In the genomic region with DNA sequence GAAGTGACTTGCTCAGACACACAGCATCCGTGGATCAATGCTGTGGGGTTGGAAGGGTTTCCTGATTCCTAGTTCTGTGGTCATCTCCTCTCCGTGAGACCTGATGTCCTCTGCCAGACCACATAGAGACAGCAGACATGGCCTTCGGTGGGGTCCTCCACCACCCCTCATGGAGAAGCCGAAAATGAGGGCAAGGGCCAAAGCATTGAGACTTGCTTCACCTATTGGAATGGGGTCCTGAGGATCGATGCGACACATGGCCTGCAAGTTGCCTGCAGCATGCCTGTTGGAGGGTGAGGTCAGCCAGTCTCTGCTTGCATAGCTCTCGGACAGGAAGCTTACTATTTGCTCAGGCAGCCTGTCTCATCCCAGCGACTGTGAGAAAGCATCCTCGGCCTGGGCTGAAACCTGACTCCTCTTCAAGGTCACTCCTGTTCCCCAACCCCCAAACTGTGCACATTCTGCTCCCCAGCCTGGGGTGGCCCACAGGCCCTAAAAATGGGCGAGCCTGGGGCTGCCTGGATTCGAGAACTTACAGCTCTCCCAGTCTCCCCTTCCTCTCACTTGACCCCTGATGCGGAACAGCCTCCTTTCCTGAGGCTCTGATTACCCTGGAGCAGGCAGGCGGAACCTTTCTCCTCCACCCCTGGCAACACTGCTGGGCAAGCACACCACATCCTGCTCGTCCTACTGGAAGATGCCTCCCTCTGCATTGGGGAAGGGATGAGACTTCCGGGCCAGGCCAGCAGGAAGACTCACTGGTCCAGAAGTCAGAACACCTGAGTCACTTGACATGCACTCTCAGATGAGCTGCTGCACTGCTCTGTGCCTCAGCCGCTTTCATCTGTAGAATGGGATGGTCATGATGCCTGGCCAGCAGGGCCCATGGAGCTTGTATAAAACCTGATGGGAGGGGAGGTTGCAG, we compare ENCODE assay signal across 12 cellular contexts.
DNase-seq lines count a peak whose midpoint lies in the region; ATAC-seq, FAIRE-seq and TF ChIP-seq lines count a peak whose summit lies in the region.
"Had no signal": no experiment of that assay in that cellular context is flagged by ENCODE, and none has a peak within 500 bp of the region (broad histone marks: within the 10 kb centered on the region; RNA-seq: fewer than 3 reads in every experiment).

No MANE protein-coding gene starts in this region.

- H3K36me3 ChIP-seq in astrocyte (ENCODE audit: insufficient read depth, low read length): no peaks in the 10 kb centered on the region
- H3K36me3 ChIP-seq: neutrophil had no signal

- peak overlapping the region; percentile 41 for H3K4me2 ChIP-seq in astrocyte (ENCODE audit: low read length)

- H3K9me3 Mint-ChIP-seq in astrocyte (ENCODE audit: unreplicated experiment): peaks cover 2% of the 10 kb centered on the region
- H3K9me3 Mint-ChIP-seq in effector memory CD8-positive, alpha-beta T cell: no peaks in the 10 kb centered on the region
- H3K9me3 Mint-ChIP-seq: stimulated activated naive CD8-positive, alpha-beta T cell treated with anti-CD3 and anti-CD28 coated beads, Interleukin-15, Interleukin-2, amounts not matched to agents 100 ng/mL and 50 ng/mL, for 24 hours had no signal

- no peaks in the 10 kb centered on the region for H3K27me3 ChIP-seq in astrocyte (ENCODE audit: insufficient read depth, low read length)
- H3K27me3 ChIP-seq: neutrophil had no signal

- no peaks in the 10 kb centered on the region for H3K9me3 ChIP-seq in astrocyte (ENCODE audit: insufficient read depth, low read depth, low read length)
- H3K9me3 ChIP-seq: neutrophil had no signal

- FAIRE-seq in astrocyte (lab: Jason Lieb, UNC): peak; percentile 47

- intact Hi-C loops in Right ventricle myocardium inferior (cut with DNase I): loop anchor here (10.0 kb wide), 1 partner anchor 376 kb away; a partner anchor contains a TSS

- no peaks in the 10 kb centered on the region for H4K20me1 ChIP-seq in astrocyte (ENCODE audit: insufficient read depth, low read length)

- ATAC-seq in effector memory CD8-positive, alpha-beta T cell (replicated peaks): no peak
- ATAC-seq in Right ventricle myocardium inferior: no peak
- ATAC-seq: activated CD8-positive, alpha-beta T cell treated with anti-CD3 and anti-CD28 coated beads, Interleukin-2, amount 10 ng/mL, durations not matched to agents 7 days and 5 days had no signal

- no peaks in the 10 kb centered on the region for H3K79me2 ChIP-seq in astrocyte (ENCODE audit: insufficient read depth, low read length)

- no peak for TF ChIP-seq CTCF in astrocyte (IDR thresholded peaks at IDR 0.05; ENCODE audit: insufficient read depth, low read depth, low read length)

- no peak overlapping the region for H3K4me3 Mint-ChIP-seq in astrocyte (ENCODE audit: unreplicated experiment)
- H3K4me3 Mint-ChIP-seq in effector memory CD8-positive, alpha-beta T cell: no peak overlapping the region
- H3K4me3 Mint-ChIP-seq: activated CD8-positive, alpha-beta T cell treated with anti-CD3 and anti-CD28 coated beads, Interleukin-2, amount 10 ng/mL, durations not matched to agents 7 days and 5 days; stimulated activated naive CD8-positive, alpha-beta T cell treated with anti-CD3 and anti-CD28 coated beads, Interleukin-15, Interleukin-2, amounts not matched to agents 100 ng/mL and 50 ng/mL, for 24 hours had no signal

- no peak overlapping the region for H3K4me3 ChIP-seq in astrocyte (ENCODE audit: insufficient read depth, low read depth, low read length)

- peaks cover 26% of the 10 kb centered on the region for H3K4me1 ChIP-seq in astrocyte (ENCODE audit: insufficient read depth, low read length)

- peak; percentile 90 for DNase-seq in DMS79 treated with DMSO at 0.1 percent for 48 hours (lab: John Stamatoyannopoulos, UW)
- DNase-seq in NCI-H187 treated with DMSO at 0.1 percent for 48 hours (lab: John Stamatoyannopoulos, UW): peak; percentile 7
- DNase-seq in astrocyte (ENCODE audit: low read depth): peak; percentile 66
- peak; percentile 33 for DNase-seq in myocyte (ENCODE audit: low read depth)
- no peak for DNase-seq in effector memory CD8-positive, alpha-beta T cell
- DNase-seq in effector CD4-positive, alpha-beta T cell: no peak
- DNase-seq in stimulated activated CD4-positive, alpha-beta T cell treated with anti-CD3 and anti-CD28 coated beads, Interleukin-4, amount 100 ng/mL, for 4 hours: no peak
- DNase-seq in Right ventricle myocardium inferior (ENCODE audit: missing footprints): no peak
- DNase-seq: activated CD8-positive, alpha-beta T cell treated with anti-CD3 and anti-CD28 coated beads, Interleukin-2, amount 10 ng/mL, durations not matched to agents 7 days and 5 days; NCI-H1105 had no signal

- peak overlapping the region; percentile 66 for H3K27ac ChIP-seq in astrocyte (ENCODE audit: low read depth, low read length)
- H3K27ac ChIP-seq: neutrophil had no signal

- peak overlapping the region; percentile 89 for H3K27ac Mint-ChIP-seq in astrocyte (ENCODE audit: unreplicated experiment)
- H3K27ac Mint-ChIP-seq in effector memory CD8-positive, alpha-beta T cell: peak overlapping the region in 1 of 2 donors; percentile 62
- H3K27ac Mint-ChIP-seq: activated CD8-positive, alpha-beta T cell treated with anti-CD3 and anti-CD28 coated beads, Interleukin-2, amount 10 ng/mL, durations not matched to agents 7 days and 5 days had no signal

- peaks cover 21% of the 10 kb centered on the region for H3K4me1 Mint-ChIP-seq in astrocyte (ENCODE audit: low read depth, unreplicated experiment)
- H3K4me1 Mint-ChIP-seq in effector memory CD8-positive, alpha-beta T cell (ENCODE audit: low read depth in 2 of 2): peaks cover 0 to 3% of the 10 kb centered on the region in 2 donors

- peaks cover 2% of the 10 kb centered on the region for H3K36me3 Mint-ChIP-seq in astrocyte (ENCODE audit: low read depth, unreplicated experiment)
- peaks cover 9% of the 10 kb centered on the region for H3K36me3 Mint-ChIP-seq in effector memory CD8-positive, alpha-beta T cell (ENCODE audit: insufficient read depth)

- H3K27me3 Mint-ChIP-seq in astrocyte (ENCODE audit: low read depth, unreplicated experiment): peaks cover 3% of the 10 kb centered on the region
- peaks cover 0 to 28% of the 10 kb centered on the region in 2 donors for H3K27me3 Mint-ChIP-seq in effector memory CD8-positive, alpha-beta T cell

- H2AFZ ChIP-seq in astrocyte (ENCODE audit: low read depth, low read length): peak overlapping the region; percentile 75

- peak overlapping the region; percentile 19 for H3K9ac ChIP-seq in astrocyte (ENCODE audit: low read length)

Comparison
In these comparisons a context has a peak if more than half of its experiments do, and no peak if none do; other contexts are left out.
1. DNase-seq: peak in DMS79 treated with DMSO at 0.1 percent for 48 hours (single experiment), NCI-H187 treated with DMSO at 0.1 percent for 48 hours (single experiment), astrocyte (single experiment) and myocyte (single experiment); none in effector memory CD8-positive, alpha-beta T cell (0 of 3), effector CD4-positive, alpha-beta T cell (single experiment), stimulated activated CD4-positive, alpha-beta T cell treated with anti-CD3 and anti-CD28 coated beads, Interleukin-4, amount 100 ng/mL, for 4 hours (0 of 2) and Right ventricle myocardium inferior (single experiment).